8 cellular contexts compared by ENCODE assay signal in genomic region chr16:23678430-23679273, GRCh38. TPM values are rescaled to one million over a fixed set of nuclear protein-coding genes. Genes with fewer than 3 reads are reported as not detected.
DNase-seq lines count a peak whose midpoint lies in the region; ATAC-seq and FAIRE-seq lines count a peak whose summit lies in the region.

Gene PLK1 (plus strand): TSS chr16:23678889. CDS start chr16:23678933, 44 bp downstream.

- H3K9ac ChIP-seq in BLaER1 treated with 17β-estradiol and CSF1 and Interleukin-3, amounts not matched to agents 10 nM and 100 nM: peak within 1 kb of the TSS; percentile 63 to 92 (median 85)

- peaks cover 45% of the 10 kb centered on the region for H3K4me1 Mint-ChIP-seq in activated CD4-positive, alpha-beta memory T cell treated with anti-CD3 and anti-CD28 coated beads, Interleukin-2, amount 10 ng/mL, durations not matched to agents 7 days and 5 days

- no peaks in the 10 kb centered on the region for H3K9me3 Mint-ChIP-seq in activated CD4-positive, alpha-beta memory T cell treated with anti-CD3 and anti-CD28 coated beads, Interleukin-2, amount 10 ng/mL, durations not matched to agents 7 days and 5 days

- peak within 1 kb of the TSS; percentile 78 for H3K27ac Mint-ChIP-seq in activated CD4-positive, alpha-beta memory T cell treated with anti-CD3 and anti-CD28 coated beads, Interleukin-2, amount 10 ng/mL, durations not matched to agents 7 days and 5 days

- H3K4me1 ChIP-seq in BLaER1 treated with 17β-estradiol and CSF1 and Interleukin-3, amounts not matched to agents 10 nM and 100 nM: peaks cover 31 to 58% (median 39%) of the 10 kb centered on the region in 10 experiments

- peaks cover 19 to 62% (median 54%) of the 10 kb centered on the region in 11 experiments for H3K36me3 ChIP-seq in BLaER1 treated with 17β-estradiol and CSF1 and Interleukin-3, amounts not matched to agents 10 nM and 100 nM

- peak within 1 kb of the TSS; percentile 97 for H3K4me3 Mint-ChIP-seq in activated CD4-positive, alpha-beta memory T cell treated with anti-CD3 and anti-CD28 coated beads, Interleukin-2, amount 10 ng/mL, durations not matched to agents 7 days and 5 days

- peak; percentile 88 for ATAC-seq in HG03521 (IDR thresholded peaks at IDR 0.05; ENCODE audit: unreplicated experiment)

- H3K4me3 ChIP-seq in BLaER1 treated with 17β-estradiol and CSF1 and Interleukin-3, amounts not matched to agents 10 nM and 100 nM: peak within 1 kb of the TSS; percentile 68 to 94 (median 80)

- DNase-seq in GM19239 (ENCODE audit: insufficient read length, low spot score) (peak; percentile 89), NCI-H774 (lab: John Stamatoyannopoulos, UW) (peak; percentile 58), lung microvascular endothelial cell (ENCODE audit: low read depth in 2 of 2) (peak; percentile 82 to 83)
- DNase-seq in activated CD4-positive, alpha-beta memory T cell treated with anti-CD3 and anti-CD28 coated beads, Interleukin-2, amount 10 ng/mL, durations not matched to agents 7 days and 5 days: peak; percentile 91
- peak; percentile 58 for DNase-seq in effector CD4-positive, alpha-beta T cell
- DNase-seq in stimulated activated CD8-positive, alpha-beta memory T cell treated with anti-CD3 and anti-CD28 coated beads, Interleukin-12 subunit alpha, Interleukin-12 subunit beta, amount 100 ng/mL, for 1 hour (ENCODE audit: low read depth): peak; percentile 41

- FAIRE-seq in GM19239 (lab: Jason Lieb, UNC): peak; percentile 71

- no peaks in the 10 kb centered on the region for H3K27me3 Mint-ChIP-seq in activated CD4-positive, alpha-beta memory T cell treated with anti-CD3 and anti-CD28 coated beads, Interleukin-2, amount 10 ng/mL, durations not matched to agents 7 days and 5 days

- peak within 1 kb of the TSS in 10 of 11 experiments; percentile 67 to 92 (median 83); a peak in 20 of 22 replicates for H3K27ac ChIP-seq in BLaER1 treated with 17β-estradiol and CSF1 and Interleukin-3, amounts not matched to agents 10 nM and 100 nM

- no peaks in the 10 kb centered on the region for H3K9me3 ChIP-seq in BLaER1 treated with 17β-estradiol and CSF1 and Interleukin-3, amounts not matched to agents 10 nM and 100 nM (replicated peaks in 1 of 11)

- H4K20me1 ChIP-seq in BLaER1 treated with 17β-estradiol and CSF1 and Interleukin-3, amounts not matched to agents 10 nM and 100 nM: peaks cover 5 to 50% (median 34%) of the 10 kb centered on the region in 11 experiments; a peak in 20 of 22 replicates

- no peaks in the 10 kb centered on the region for H3K27me3 ChIP-seq in BLaER1 treated with 17β-estradiol and CSF1 and Interleukin-3, amounts not matched to agents 10 nM and 100 nM

- peak within 1 kb of the TSS; percentile 86 to 100 (median 95) for H3K4me2 ChIP-seq in BLaER1 treated with 17β-estradiol and CSF1 and Interleukin-3, amounts not matched to agents 10 nM and 100 nM

- CTCF ChIA-PET in activated CD4-positive, alpha-beta memory T cell treated with anti-CD3 and anti-CD28 coated beads, Interleukin-2, amount 10 ng/mL, durations not matched to agents 7 days and 5 days (lab: Charles Lee): interaction anchor here (0.6 to 2.7 kb wide), 6 partner anchors 10 to 373 kb away, joined by 3 to 12 read pairs (median 4); partner anchors contain the start of genes EARS2 and UBFD1

- peaks cover 47% of the 10 kb centered on the region for H3K36me3 Mint-ChIP-seq in activated CD4-positive, alpha-beta memory T cell treated with anti-CD3 and anti-CD28 coated beads, Interleukin-2, amount 10 ng/mL, durations not matched to agents 7 days and 5 days (ENCODE audit: low read depth)

- POLR2A ChIA-PET in activated CD4-positive, alpha-beta memory T cell treated with anti-CD3 and anti-CD28 coated beads, Interleukin-2, amount 10 ng/mL, durations not matched to agents 7 days and 5 days (lab: Charles Lee): interaction anchor here (0.6 to 4.9 kb wide), 12 partner anchors 10 to 420 kb away, joined by 3 to 39 read pairs (median 3); partner anchors contain the start of genes DCTN5, GGA2 and PALB2

RNA-seq across cellular contexts. Expression of gene PLK1, which starts in this region (rescaled TPM):
- total RNA-seq in activated CD4-positive, alpha-beta memory T cell treated with anti-CD3 and anti-CD28 coated beads, Interleukin-2, amount 10 ng/mL, durations not matched to agents 7 days and 5 days: 100 to 1,000 TPM; 102 to 104 TPM
- total RNA-seq in lung microvascular endothelial cell: 2.8 and 10.9 TPM in 2 replicates

Comparison
In these comparisons a context has a peak if more than half of its experiments do, and no peak if none do; other contexts are left out.
1. Peak in every context shown above with its lines: DNase-seq, ATAC-seq, H3K4me3 ChIP-seq and H3K27ac ChIP-seq.
2. DNase-seq: peak in every context shown above with its lines; median percentile 91 in activated CD4-positive, alpha-beta memory T cell treated with anti-CD3 and anti-CD28 coated beads, Interleukin-2, amount 10 ng/mL, durations not matched to agents 7 days and 5 days; 89 in GM19239; 82 in lung microvascular endothelial cell; 58 in NCI-H774; 58 in effector CD4-positive, alpha-beta T cell; 41 in stimulated activated CD8-positive, alpha-beta memory T cell treated with anti-CD3 and anti-CD28 coated beads, Interleukin-12 subunit alpha, Interleukin-12 subunit beta, amount 100 ng/mL, for 1 hour.